In the genomic region with DNA sequence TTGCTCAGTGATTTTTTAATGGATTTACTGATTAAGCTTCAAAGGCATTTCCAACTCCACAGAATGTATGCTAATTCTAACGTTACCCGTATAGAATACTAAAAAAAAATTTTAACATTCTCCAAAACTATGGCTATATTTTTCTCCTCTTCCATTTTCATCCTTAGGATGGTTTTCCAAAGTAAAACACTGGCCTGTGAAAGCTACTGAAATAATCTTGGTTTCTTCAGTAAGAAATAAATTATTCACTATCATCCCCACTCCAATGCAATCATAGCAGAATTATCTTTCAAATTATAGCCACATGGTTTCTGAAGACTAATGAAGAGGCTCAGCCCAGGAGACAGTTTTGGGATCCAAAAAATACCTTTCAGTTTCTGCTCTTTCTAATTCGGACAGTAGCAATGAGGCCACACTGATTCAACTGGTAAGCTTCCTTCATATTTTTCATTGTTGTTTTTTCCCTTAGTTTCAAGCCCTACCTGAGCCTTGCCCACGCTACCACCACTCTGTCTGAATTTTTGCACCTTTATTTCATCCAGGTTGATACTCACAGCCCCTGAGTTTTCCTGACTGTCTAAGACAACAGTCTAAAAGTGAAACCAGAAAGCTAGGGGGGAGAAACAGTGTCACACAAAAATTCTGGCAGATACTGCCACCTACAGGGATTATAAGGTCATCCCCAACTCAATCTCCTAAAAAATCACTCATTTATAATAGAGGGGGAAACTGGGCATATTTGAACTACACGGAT, we compare ENCODE assay signal across 7 cellular contexts.
A peak's percentile ranks its signal among the peaks of the same experiment; 100 is the strongest.
DNase-seq lines count a peak whose midpoint lies in the region; ATAC-seq and TF ChIP-seq lines count a peak whose summit lies in the region.

No MANE protein-coding gene starts in this region.

- no peak overlapping the region for H3K4me3 ChIP-seq in HL-60 (replicated peaks; ENCODE audit: insufficient read depth, low read length)
- H3K4me3 ChIP-seq in astrocyte of the cerebellum (ENCODE audit: low read depth, low read length), result peak overlapping the region; percentile 14

- H3K36me3 Mint-ChIP-seq in immature natural killer cell, result no peaks in the 10 kb centered on the region
- H3K36me3 Mint-ChIP-seq in stimulated activated naive CD8-positive, alpha-beta T cell treated with anti-CD3 and anti-CD28 coated beads, Interleukin-15, Interleukin-2, amounts not matched to agents 100 ng/mL and 50 ng/mL, for 24 hours (ENCODE audit: low read depth), result no peaks in the 10 kb centered on the region

- H3K27me3 ChIP-seq in HL-60 (ENCODE audit: insufficient read depth, poor library complexity, severe bottlenecking), result no peaks in the 10 kb centered on the region

- peak overlapping the region in 5 of 6 donors; percentile 21 to 89 (median 71) for H3K27ac Mint-ChIP-seq in immature natural killer cell
- no peak overlapping the region for H3K27ac Mint-ChIP-seq in stimulated activated naive CD8-positive, alpha-beta T cell treated with anti-CD3 and anti-CD28 coated beads, Interleukin-15, Interleukin-2, amounts not matched to agents 100 ng/mL and 50 ng/mL, for 24 hours

- no peak overlapping the region for H3K27ac ChIP-seq in HL-60 (replicated peaks)

- DNase-seq in GM04504 (ENCODE audit: low read depth) (peak; percentile 24), HL-60 (ENCODE audit: low read depth in 1 of 2, low spot score in 1 of 2) (peak in 1 of 2 experiments; percentile 14), NCI-H82 (lab: John Stamatoyannopoulos, UW) (peak; percentile 86), astrocyte of the cerebellum (ENCODE audit: low read depth) (peak; percentile 18), immature natural killer cell (peak; percentile 13 to 31 (median 28))

- peaks cover 0 to 2% (median 0%) of the 10 kb centered on the region in 3 donors for H3K27me3 Mint-ChIP-seq in immature natural killer cell (ENCODE audit: low read depth in 3 of 3)
- H3K27me3 Mint-ChIP-seq in stimulated activated naive CD8-positive, alpha-beta T cell treated with anti-CD3 and anti-CD28 coated beads, Interleukin-15, Interleukin-2, amounts not matched to agents 100 ng/mL and 50 ng/mL, for 24 hours, result no peaks in the 10 kb centered on the region

- H3K4me3 Mint-ChIP-seq in immature natural killer cell, result peak overlapping the region; percentile 60 to 91 (median 87)
- peak overlapping the region; percentile 52 for H3K4me3 Mint-ChIP-seq in stimulated activated naive CD8-positive, alpha-beta T cell treated with anti-CD3 and anti-CD28 coated beads, Interleukin-15, Interleukin-2, amounts not matched to agents 100 ng/mL and 50 ng/mL, for 24 hours

- TF ChIP-seq CTCF in HL-60 (IDR thresholded peaks at IDR 0.05; ENCODE audit: insufficient read depth, low read length) (peak; percentile 33), astrocyte of the cerebellum (IDR thresholded peaks at IDR 0.05; ENCODE audit: low read depth, low read length, missing control alignments) (peak; percentile 70)

- ATAC-seq in GM21526 (IDR thresholded peaks at IDR 0.05; ENCODE audit: low FRiP score, unreplicated experiment), result peak; percentile 99

- peaks cover 2 to 8% of the 10 kb centered on the region in 2 donors for H3K4me1 Mint-ChIP-seq in immature natural killer cell
- peaks cover 5% of the 10 kb centered on the region for H3K4me1 Mint-ChIP-seq in stimulated activated naive CD8-positive, alpha-beta T cell treated with anti-CD3 and anti-CD28 coated beads, Interleukin-15, Interleukin-2, amounts not matched to agents 100 ng/mL and 50 ng/mL, for 24 hours (ENCODE audit: low read depth)

- H3K9me3 Mint-ChIP-seq in immature natural killer cell, result peaks cover 0 to 3% (median 0%) of the 10 kb centered on the region in 6 donors
- no peaks in the 10 kb centered on the region for H3K9me3 Mint-ChIP-seq in stimulated activated naive CD8-positive, alpha-beta T cell treated with anti-CD3 and anti-CD28 coated beads, Interleukin-15, Interleukin-2, amounts not matched to agents 100 ng/mL and 50 ng/mL, for 24 hours

- in situ Hi-C loops in astrocyte of the cerebellum (cut with HindIII; ENCODE audit: low sequenced_read_pairs), result no loop called here
